Comparison of ENCODE assay signal across 8 cellular contexts in the genomic region with DNA sequence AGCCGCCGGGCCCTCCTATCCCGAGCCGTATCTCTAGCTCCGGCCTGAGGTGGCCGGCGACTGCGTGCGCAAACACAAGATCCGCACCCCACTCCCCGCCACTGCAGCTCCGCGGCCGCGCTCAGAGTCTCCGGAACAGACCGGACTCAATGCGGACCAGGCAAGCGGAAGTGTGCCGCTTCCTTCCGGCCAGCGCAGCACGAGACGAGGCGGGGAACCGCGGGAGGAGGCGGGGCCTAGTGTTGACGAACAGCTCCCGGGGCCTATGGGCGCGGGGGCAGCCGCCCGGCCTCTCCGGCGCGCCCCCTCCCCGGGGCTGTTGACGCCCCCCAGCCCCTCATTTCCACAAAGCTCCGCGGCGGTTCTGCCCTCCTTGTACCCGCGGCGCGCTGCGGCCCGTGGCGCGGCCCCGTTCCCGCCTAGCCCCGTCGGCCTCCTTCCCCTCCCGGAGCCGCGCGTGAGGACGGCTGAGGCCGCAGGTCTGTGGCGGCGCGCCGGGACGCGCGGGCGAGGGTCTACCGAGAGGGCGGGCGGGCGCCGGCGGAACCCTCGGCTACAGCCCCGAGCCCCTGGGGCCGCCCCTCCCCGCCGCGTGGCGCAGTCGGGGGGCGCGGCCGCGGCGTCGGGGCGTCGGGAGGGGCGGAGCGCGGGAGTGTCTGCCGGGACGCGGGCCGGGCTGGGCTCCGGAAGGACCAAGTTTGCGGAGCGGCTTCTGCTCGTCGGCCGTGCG.
DNase-seq lines count a peak whose midpoint lies in the region; ATAC-seq lines count a peak whose summit lies in the region.

A gene with protein sequence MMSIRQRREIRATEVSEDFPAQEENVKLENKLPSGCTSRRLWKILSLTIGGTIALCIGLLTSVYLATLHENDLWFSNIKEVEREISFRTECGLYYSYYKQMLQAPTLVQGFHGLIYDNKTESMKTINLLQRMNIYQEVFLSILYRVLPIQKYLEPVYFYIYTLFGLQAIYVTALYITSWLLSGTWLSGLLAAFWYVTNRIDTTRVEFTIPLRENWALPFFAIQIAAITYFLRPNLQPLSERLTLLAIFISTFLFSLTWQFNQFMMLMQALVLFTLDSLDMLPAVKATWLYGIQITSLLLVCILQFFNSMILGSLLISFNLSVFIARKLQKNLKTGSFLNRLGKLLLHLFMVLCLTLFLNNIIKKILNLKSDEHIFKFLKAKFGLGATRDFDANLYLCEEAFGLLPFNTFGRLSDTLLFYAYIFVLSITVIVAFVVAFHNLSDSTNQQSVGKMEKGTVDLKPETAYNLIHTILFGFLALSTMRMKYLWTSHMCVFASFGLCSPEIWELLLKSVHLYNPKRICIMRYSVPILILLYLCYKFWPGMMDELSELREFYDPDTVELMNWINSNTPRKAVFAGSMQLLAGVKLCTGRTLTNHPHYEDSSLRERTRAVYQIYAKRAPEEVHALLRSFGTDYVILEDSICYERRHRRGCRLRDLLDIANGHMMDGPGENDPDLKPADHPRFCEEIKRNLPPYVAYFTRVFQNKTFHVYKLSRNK (plus strand): TSS at position 340 of the 730 bp plus-strand sequence. CDS start 2,484 bp downstream, outside the sequence.

- peak; percentile 96 for ATAC-seq in GM19324 (IDR thresholded peaks at IDR 0.05; ENCODE audit: low FRiP score, unreplicated experiment)
- peak; percentile 97 for ATAC-seq in HG03460 (IDR thresholded peaks at IDR 0.05; ENCODE audit: unreplicated experiment)

- peak; percentile 41 to 96 (median 92) for DNase-seq in C1 segment of cervical spinal cord (lab: John Stamatoyannopoulos, UW)
- peak; percentile 68 for DNase-seq in NCI-H524 treated with DMSO at 0.1 percent for 48 hours (lab: John Stamatoyannopoulos, UW)
- DNase-seq in activated CD4-positive, alpha-beta T cell treated with anti-CD3 and anti-CD28 coated beads, Interleukin-2, amount 50 U/mL, for 1 hour = peak; percentile 83
- peak; percentile 87 for DNase-seq in dedifferentiated amniotic fluid mesenchymal stem cell (ENCODE audit: extremely low spot score)
- DNase-seq in left kidney (ENCODE audit: low read depth, low spot score) = peak; percentile 98
- peak; percentile 93 for DNase-seq in stimulated activated CD4-positive, alpha-beta T cell treated with anti-CD3 and anti-CD28 coated beads, Interleukin-1b, Interleukin-23, amount 100 ng/mL, for 48 hours

Comparison
In these comparisons a context has a peak if more than half of its experiments do, and no peak if none do; other contexts are left out.
1. Peak in every context shown above with its lines: DNase-seq and ATAC-seq.